ENCODE assay signal across 8 cellular contexts in genomic region chr22:20919718-20920117, GRCh38. TPM values are rescaled to one million over a fixed set of nuclear protein-coding genes. Genes with fewer than 3 reads are reported as not detected.
DNase-seq lines count a peak whose midpoint lies in the region; ATAC-seq, FAIRE-seq and TF ChIP-seq lines count a peak whose summit lies in the region.

No MANE protein-coding gene starts in this region.

- no peaks in the 10 kb centered on the region for H3K9me3 Mint-ChIP-seq in activated naive CD4-positive, alpha-beta T cell treated with anti-CD3 and anti-CD28 coated beads, Interleukin-2, amount 10 ng/mL, durations not matched to agents 7 days and 5 days
- no peaks in the 10 kb centered on the region for H3K9me3 Mint-ChIP-seq in astrocyte (ENCODE audit: unreplicated experiment)
- no peaks in the 10 kb centered on the region for H3K9me3 Mint-ChIP-seq in type B pancreatic cell

- no peak for DNase-seq in activated naive CD4-positive, alpha-beta T cell treated with anti-CD3 and anti-CD28 coated beads, Interleukin-2, amount 10 ng/mL, durations not matched to agents 7 days and 5 days
- DNase-seq in activated naive CD4-positive, alpha-beta T cell treated with Interleukin-2 at 50 U/mL for 16 hours = no peak
- peak; percentile 19 for DNase-seq in astrocyte (ENCODE audit: low read depth)
- DNase-seq in right lobe of liver = no peak
- no peak for DNase-seq in type B pancreatic cell (ENCODE audit: extremely low spot score, unreplicated experiment)
- no peak for DNase-seq in testis
- DNase-seq in GM20000 (ENCODE audit: low spot score) = no peak
- no peak for DNase-seq in activated CD4-positive, CD25-positive, alpha-beta regulatory T cell (lab: John Stamatoyannopoulos, UW)

- H3K9ac ChIP-seq in astrocyte (ENCODE audit: low read length) = peak overlapping the region; percentile 86

- FAIRE-seq in astrocyte (lab: Jason Lieb, UNC) = no peak

- H3K27ac ChIP-seq in astrocyte (ENCODE audit: low read depth, low read length) (no peak overlapping the region), right lobe of liver (peak overlapping the region in 1 of 3 donors; percentile 99), testis (no peak overlapping the region)

- TF ChIP-seq CTCF in astrocyte (IDR thresholded peaks at IDR 0.05; ENCODE audit: insufficient read depth, low read depth, low read length) = no peak
- TF ChIP-seq CTCF in right lobe of liver (IDR thresholded peaks at IDR 0.05) = no peak
- no peak for TF ChIP-seq CTCF in type B pancreatic cell (conservative IDR thresholded peaks at IDR 0.05)
- no peak for TF ChIP-seq CTCF in testis (IDR thresholded peaks at IDR 0.05)
- no peak for TF ChIP-seq CTCF in GM20000 (IDR thresholded peaks at IDR 0.05; ENCODE audit: extremely low read depth, missing control alignments)

- peaks cover 54% of the 10 kb centered on the region for H3K4me1 Mint-ChIP-seq in activated naive CD4-positive, alpha-beta T cell treated with anti-CD3 and anti-CD28 coated beads, Interleukin-2, amount 10 ng/mL, durations not matched to agents 7 days and 5 days
- peaks cover 18% of the 10 kb centered on the region for H3K4me1 Mint-ChIP-seq in astrocyte (ENCODE audit: low read depth, unreplicated experiment)
- H3K4me1 Mint-ChIP-seq in type B pancreatic cell (ENCODE audit: unreplicated experiment) = peaks cover 30% of the 10 kb centered on the region

- H2AFZ ChIP-seq in astrocyte (ENCODE audit: low read depth, low read length) = no peak overlapping the region

- H3K36me3 ChIP-seq in astrocyte (ENCODE audit: insufficient read depth, low read length) (no peaks in the 10 kb centered on the region), right lobe of liver (no peaks in the 10 kb centered on the region), testis (ENCODE audit: low read depth, missing control alignments) (no peaks in the 10 kb centered on the region)

- peak overlapping the region; percentile 24 for H3K27ac Mint-ChIP-seq in activated naive CD4-positive, alpha-beta T cell treated with anti-CD3 and anti-CD28 coated beads, Interleukin-2, amount 10 ng/mL, durations not matched to agents 7 days and 5 days
- H3K27ac Mint-ChIP-seq in astrocyte (ENCODE audit: unreplicated experiment) (no peak overlapping the region), type B pancreatic cell (peak overlapping the region; percentile 82)

- 2% methylated on average over 4 of the region's 4 CpGs for WGBS in right lobe of liver (ENCODE audit: insufficient coverage, low coverage, low lambda C conversion rate, missing lambda C conversion rate)
- 16% methylated on average over 4 of the region's 4 CpGs for WGBS in testis, 2 donors

- H3K79me2 ChIP-seq in astrocyte (ENCODE audit: insufficient read depth, low read length) = peaks cover 75% of the 10 kb centered on the region

- H3K4me1 ChIP-seq in astrocyte (ENCODE audit: insufficient read depth, low read length) = peaks cover 15% of the 10 kb centered on the region
- H3K4me1 ChIP-seq in right lobe of liver = peaks cover 0 to 43% (median 10%) of the 10 kb centered on the region in 4 donors
- H3K4me1 ChIP-seq in testis = peaks cover 17% of the 10 kb centered on the region

- no peak for TF ChIP-seq POLR2A in right lobe of liver (IDR thresholded peaks at IDR 0.05)
- TF ChIP-seq POLR2A in testis (IDR thresholded peaks at IDR 0.05) = no peak

- intact Hi-C loops in right lobe of liver (cut with DNase I) (no loop called here), testis (cut with DNase I; ENCODE audit: low total_unique reads) (no loop called here)

- H3K36me3 Mint-ChIP-seq in activated naive CD4-positive, alpha-beta T cell treated with anti-CD3 and anti-CD28 coated beads, Interleukin-2, amount 10 ng/mL, durations not matched to agents 7 days and 5 days = peaks cover 31% of the 10 kb centered on the region
- peaks cover 2% of the 10 kb centered on the region for H3K36me3 Mint-ChIP-seq in astrocyte (ENCODE audit: low read depth, unreplicated experiment)
- H3K36me3 Mint-ChIP-seq in type B pancreatic cell = peaks cover 19% of the 10 kb centered on the region

- peak overlapping the region; percentile 88 for H3K4me2 ChIP-seq in astrocyte (ENCODE audit: low read length)

- H3K9me3 ChIP-seq in astrocyte (ENCODE audit: insufficient read depth, low read depth, low read length) = no peaks in the 10 kb centered on the region
- no peaks in the 10 kb centered on the region for H3K9me3 ChIP-seq in right lobe of liver
- no peaks in the 10 kb centered on the region for H3K9me3 ChIP-seq in testis

- peak overlapping the region; percentile 95 for H3K4me3 Mint-ChIP-seq in activated naive CD4-positive, alpha-beta T cell treated with anti-CD3 and anti-CD28 coated beads, Interleukin-2, amount 10 ng/mL, durations not matched to agents 7 days and 5 days
- H3K4me3 Mint-ChIP-seq in astrocyte (ENCODE audit: unreplicated experiment) (peak overlapping the region; percentile 97), type B pancreatic cell (peak overlapping the region; percentile 87)

- H3K27me3 ChIP-seq in astrocyte (ENCODE audit: insufficient read depth, low read length) (no peaks in the 10 kb centered on the region), right lobe of liver (no peaks in the 10 kb centered on the region), testis (no peaks in the 10 kb centered on the region)

- H3K4me3 ChIP-seq in astrocyte (ENCODE audit: insufficient read depth, low read depth, low read length) (peak overlapping the region; percentile 87), right lobe of liver (peak overlapping the region; percentile 79 to 99 (median 93)), testis (peak overlapping the region in 1 of 2 donors; percentile 99)

- H4K20me1 ChIP-seq in astrocyte (ENCODE audit: insufficient read depth, low read length) = peaks cover 65% of the 10 kb centered on the region

- H3K27me3 Mint-ChIP-seq in activated naive CD4-positive, alpha-beta T cell treated with anti-CD3 and anti-CD28 coated beads, Interleukin-2, amount 10 ng/mL, durations not matched to agents 7 days and 5 days = peaks cover under 1% of the 10 kb centered on the region
- H3K27me3 Mint-ChIP-seq in astrocyte (ENCODE audit: low read depth, unreplicated experiment) (no peaks in the 10 kb centered on the region), type B pancreatic cell (no peaks in the 10 kb centered on the region)

- no peak for ATAC-seq in right lobe of liver

- CTCF ChIA-PET in activated naive CD4-positive, alpha-beta T cell treated with anti-CD3 and anti-CD28 coated beads, Interleukin-2, amount 10 ng/mL, durations not matched to agents 7 days and 5 days (lab: Charles Lee) = no interaction called here

RNA-seq across cellular contexts. Expression of gene CRKL, which starts 2.5 kb away (rescaled TPM):
- 59.5 and 63.0 TPM in 2 replicates for total RNA-seq in astrocyte
- total RNA-seq in right lobe of liver = 10 to 100 TPM; 27.5 to 53.1 (median 35.2) TPM
- 64.9 and 78.1 TPM in 2 replicates for total RNA-seq in type B pancreatic cell (ENCODE audit: low replicate concordance)
- 10 to 100 TPM; 47.5 to 60.2 TPM for total RNA-seq in testis
- 31.9 TPM for polyA plus RNA-seq in testis (ENCODE audit: insufficient read depth, low read depth, low replicate concordance)

RNA-seq across cellular contexts. Expression of gene AIFM3, which starts 47.3 kb away (rescaled TPM):
- total RNA-seq in astrocyte (0.48 and 0.67 TPM in 2 replicates), right lobe of liver (1 to 10 TPM in 3 of 6 experiments, under 1 TPM in 3; 0.37 to 1.4 (median 1.0) TPM), type B pancreatic cell (ENCODE audit: low replicate concordance) (0.69 and 2.6 TPM in 2 replicates), testis (1 to 10 TPM; 1.6 to 2.9 TPM)
- 0.88 TPM for polyA plus RNA-seq in testis (ENCODE audit: insufficient read depth, low read depth, low replicate concordance)
